11 cellular contexts compared by ENCODE assay signal in the genomic region with DNA sequence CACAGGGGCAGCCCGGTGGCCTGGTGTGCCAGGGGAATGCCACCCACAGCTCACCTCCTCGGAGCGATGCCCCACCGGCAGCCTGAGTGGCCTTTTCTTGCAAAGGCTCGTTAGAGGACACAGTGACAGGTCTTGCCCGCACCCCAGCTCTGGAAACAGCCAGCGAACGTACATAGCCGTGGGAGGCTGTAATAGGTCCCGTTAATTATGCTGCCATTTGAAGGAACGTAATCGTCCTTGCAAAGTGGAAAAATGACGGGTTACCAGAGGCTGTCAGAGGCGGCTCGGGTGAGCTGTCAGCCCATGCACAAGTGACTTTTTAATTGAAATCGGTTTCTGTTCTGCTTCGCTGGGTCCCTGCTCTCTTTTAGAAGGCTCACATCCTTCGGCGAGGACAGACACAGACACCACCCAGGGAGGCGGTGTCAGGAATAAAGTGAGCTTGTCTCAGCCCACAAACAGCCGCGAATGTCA.
DNase-seq lines count a peak whose midpoint lies in the region; ATAC-seq, FAIRE-seq and TF ChIP-seq lines count a peak whose summit lies in the region.
"Had no signal": no experiment of that assay in that cellular context is flagged by ENCODE, and none has a peak within 500 bp of the region (broad histone marks: within the 10 kb centered on the region; RNA-seq: fewer than 3 reads in every experiment).

No MANE protein-coding gene starts in this region.

- TF ChIP-seq POLR2A in esophagus muscularis mucosa (IDR thresholded peaks at IDR 0.05; ENCODE audit: low read depth) = no peak

- no peak for ATAC-seq in HG03442 (IDR thresholded peaks at IDR 0.05; ENCODE audit: unreplicated experiment)
- ATAC-seq in GM21737 (IDR thresholded peaks at IDR 0.05; ENCODE audit: unreplicated experiment) = no peak

- TF ChIP-seq EP300 in esophagus muscularis mucosa (IDR thresholded peaks at IDR 0.05) = no peak

- H3K9me3 ChIP-seq in HEK293 (ENCODE audit: control insufficient read depth, insufficient read depth, low read depth, low read length) = no peaks in the 10 kb centered on the region
- H3K9me3 ChIP-seq in esophagus muscularis mucosa = peaks cover 0 to 20% (median 14%) of the 10 kb centered on the region in 4 donors

- no peak overlapping the region for H3K27ac ChIP-seq in HEK293 (ENCODE audit: extremely low read depth, low read depth, low read length)
- no peak overlapping the region for H3K27ac ChIP-seq in esophagus muscularis mucosa (replicated peaks in 1 of 4)

- H3K4me3 ChIP-seq in HEK293 (ENCODE audit: low read depth, low read length) (no peak overlapping the region), esophagus muscularis mucosa (peak overlapping the region; percentile 17 to 39 (median 29))
- H3K4me3 ChIP-seq: lung had no signal

- no peak for FAIRE-seq in HTR-8/SVneo (lab: Jason Lieb, UNC)

- WGBS in esophagus muscularis mucosa = 46% methylated on average over 21 of the region's 22 CpGs

- POLR2A ChIA-PET in HEK293 (lab: Yijun Ruan, JAX) = no interaction called here

- H3K27me3 ChIP-seq in esophagus muscularis mucosa = no peaks in the 10 kb centered on the region

- peaks cover 7% of the 10 kb centered on the region for H3K4me1 ChIP-seq in HEK293 (ENCODE audit: control insufficient read depth, insufficient read depth, low read length)
- peaks cover 0 to 10% (median 5%) of the 10 kb centered on the region in 4 donors for H3K4me1 ChIP-seq in esophagus muscularis mucosa

- TF ChIP-seq CTCF in HEK293 (tag by site-specific recombination; IDR thresholded peaks at IDR 0.05) = no peak
- TF ChIP-seq CTCF in esophagus muscularis mucosa (IDR thresholded peaks at IDR 0.05) = no peak

- H3K36me3 ChIP-seq in HEK293 (ENCODE audit: control insufficient read depth in 2 of 2, insufficient read depth in 1 of 2, low read length in 2 of 2) (no peaks in the 10 kb centered on the region), esophagus muscularis mucosa (no peaks in the 10 kb centered on the region)

- intact Hi-C loops in esophagus muscularis mucosa (cut with DNase I) = no loop called here

- DNase-seq in NCI-H748 treated with DMSO at 0.1 percent for 48 hours (lab: John Stamatoyannopoulos, UW) (peak; percentile 5), esophagus muscularis mucosa (ENCODE audit: extremely low spot score) (no peak), renal cortical epithelial cell (ENCODE audit: low read depth) (peak; percentile 65), HTR-8/SVneo (ENCODE audit: insufficient read length, low spot score) (no peak), NCI-H1930 (lab: John Stamatoyannopoulos, UW) (no peak)
- DNase-seq: activated naive CD4-positive, alpha-beta T cell treated with anti-CD3 and anti-CD28 coated beads, Interleukin-2, amount 10 ng/mL, durations not matched to agents 7 days and 5 days; NCI-H446 had no signal

- CTCF ChIA-PET in HEK293 (lab: Yijun Ruan, JAX) = no interaction called here

TF ChIP-seq in HEK293, 187 proteins besides CTCF, POLR2A, EP300 and RAD21:
- peak; percentile 51 for TF ChIP-seq ZIC2 (tag by site-specific recombination; IDR thresholded peaks at IDR 0.05)
- TF ChIP-seq, protein P1, sequence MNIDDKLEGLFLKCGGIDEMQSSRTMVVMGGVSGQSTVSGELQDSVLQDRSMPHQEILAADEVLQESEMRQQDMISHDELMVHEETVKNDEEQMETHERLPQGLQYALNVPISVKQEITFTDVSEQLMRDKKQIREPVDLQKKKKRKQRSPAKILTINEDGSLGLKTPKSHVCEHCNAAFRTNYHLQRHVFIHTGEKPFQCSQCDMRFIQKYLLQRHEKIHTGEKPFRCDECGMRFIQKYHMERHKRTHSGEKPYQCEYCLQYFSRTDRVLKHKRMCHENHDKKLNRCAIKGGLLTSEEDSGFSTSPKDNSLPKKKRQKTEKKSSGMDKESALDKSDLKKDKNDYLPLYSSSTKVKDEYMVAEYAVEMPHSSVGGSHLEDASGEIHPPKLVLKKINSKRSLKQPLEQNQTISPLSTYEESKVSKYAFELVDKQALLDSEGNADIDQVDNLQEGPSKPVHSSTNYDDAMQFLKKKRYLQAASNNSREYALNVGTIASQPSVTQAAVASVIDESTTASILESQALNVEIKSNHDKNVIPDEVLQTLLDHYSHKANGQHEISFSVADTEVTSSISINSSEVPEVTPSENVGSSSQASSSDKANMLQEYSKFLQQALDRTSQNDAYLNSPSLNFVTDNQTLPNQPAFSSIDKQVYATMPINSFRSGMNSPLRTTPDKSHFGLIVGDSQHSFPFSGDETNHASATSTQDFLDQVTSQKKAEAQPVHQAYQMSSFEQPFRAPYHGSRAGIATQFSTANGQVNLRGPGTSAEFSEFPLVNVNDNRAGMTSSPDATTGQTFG (tag by site-specific recombination; IDR thresholded peaks at IDR 0.05; ENCODE audit: borderline replicate concordance) = no peak
- TF ChIP-seq SP7 (tag by site-specific recombination; IDR thresholded peaks at IDR 0.05) = peak; percentile 48
- TF ChIP-seq GLIS1 (tag by site-specific recombination; IDR thresholded peaks at IDR 0.05) = peak; percentile 74
- no peak for TF ChIP-seq ZNF132 (tag by site-specific recombination; IDR thresholded peaks at IDR 0.05; ENCODE audit: borderline replicate concordance)
- no peak for TF ChIP-seq ZNF16 (tag by site-specific recombination; IDR thresholded peaks at IDR 0.05; ENCODE audit: low read depth)

Comparison
In these comparisons a context has a peak if more than half of its experiments do, and no peak if none do; other contexts are left out.
1. DNase-seq: peak in NCI-H748 treated with DMSO at 0.1 percent for 48 hours (single experiment) and renal cortical epithelial cell (single experiment); none in esophagus muscularis mucosa (single experiment), HTR-8/SVneo (single experiment) and NCI-H1930 (0 of 2).